ENCODE assay signal across 26 cellular contexts in genomic region chr2:129330504-129330903, GRCh38.
"Had no signal": no experiment of that assay in that cellular context is flagged by ENCODE, and none has a peak within 500 bp of the region (broad histone marks: within the 10 kb centered on the region; RNA-seq: fewer than 3 reads in every experiment).

No MANE protein-coding gene starts in this region.

- ATAC-seq: stimulated activated effector memory CD8-positive, alpha-beta T cell treated with anti-CD3 and anti-CD28 coated beads, Interleukin-12 subunit alpha, Interleukin-12 subunit beta, amount 100 ng/mL, for 72 hours; stimulated activated naive B cell treated with anti-CD40 and anti-IgM and Interleukin-4, amounts not matched to agents 10 μg/mL and 1 μg/mL and 100 μg/mL, for 72 hours; stimulated activated naive CD8-positive, alpha-beta T cell treated with anti-CD3 and anti-CD28 coated beads, Interleukin-15, amount 100 ng/mL, for 72 hours; stimulated activated naive CD8-positive, alpha-beta T cell treated with anti-CD3 and anti-CD28 coated beads, Interleukin-15, Interleukin-2, amounts not matched to agents 100 U/mL and 50 U/mL, for 24 hours; upper lobe of right lung had no signal

- H3K27me3 Mint-ChIP-seq: stimulated activated naive CD8-positive, alpha-beta T cell treated with anti-CD3 and anti-CD28 coated beads, Interleukin-15, amount 100 ng/mL, for 72 hours; stimulated activated naive CD8-positive, alpha-beta T cell treated with anti-CD3 and anti-CD28 coated beads, Interleukin-15, Interleukin-2, amounts not matched to agents 100 ng/mL and 50 ng/mL, for 24 hours; type B pancreatic cell had no signal

- H3K4me3 ChIP-seq: stomach, suprapubic skin, testis, thoracic aorta, thyroid gland, tibial artery, tibial nerve, transverse colon, upper lobe of left lung, upper lobe of right lung, uterus, vagina had no signal

- DNase-seq: stimulated activated CD4-positive, alpha-beta T cell treated with anti-CD3 and anti-CD28 coated beads, Interleukin-2, amount 100 ng/mL, for 48 hours; stimulated activated CD4-positive, alpha-beta T cell treated with anti-CD3 and anti-CD28 coated beads, Interleukin-4, amount 100 ng/mL, for 1 hour; stimulated activated CD4-positive, alpha-beta T cell treated with anti-CD3 and anti-CD28 coated beads, Interleukin-4, amount 100 ng/mL, for 24 hours; stimulated activated CD4-positive, alpha-beta T cell treated with anti-CD3 and anti-CD28 coated beads, Interleukin-4, amount 100 ng/mL, for 4 hours; stimulated activated CD8-positive, alpha-beta memory T cell treated with anti-CD3 and anti-CD28 coated beads, Interleukin-4, amount 100 ng/mL, for 48 hours; stimulated activated naive B cell treated with anti-CD40 and anti-IgM and Interleukin-4, amounts not matched to agents 10 μg/mL and 1 μg/mL and 100 μg/mL, for 72 hours; stimulated activated naive CD4-positive, alpha-beta T cell; stimulated activated naive CD4-positive, alpha-beta T cell treated with Interleukin-2 at 50 U/mL for 16 hours; stimulated activated naive CD8-positive, alpha-beta T cell treated with anti-CD3 and anti-CD28 coated beads, Interleukin-15, amount 100 ng/mL, for 72 hours; stimulated activated naive CD8-positive, alpha-beta T cell treated with anti-CD3 and anti-CD28 coated beads, Interleukin-15, Interleukin-2, amounts not matched to agents 100 U/mL and 50 U/mL, for 24 hours; stomach; substantia nigra; testis; thyroid gland; tibial artery; transverse colon; upper lobe of left lung; upper lobe of right lung; uterus had no signal

- H3K4me1 Mint-ChIP-seq: stimulated activated effector memory CD8-positive, alpha-beta T cell treated with anti-CD3 and anti-CD28 coated beads, Interleukin-12 subunit alpha, Interleukin-12 subunit beta, amount 100 ng/mL, for 72 hours; stimulated activated naive B cell treated with anti-CD40 and anti-IgM and Interleukin-4, amounts not matched to agents 10 μg/mL and 1 μg/mL and 100 μg/mL, for 72 hours; stimulated activated naive CD8-positive, alpha-beta T cell treated with anti-CD3 and anti-CD28 coated beads, Interleukin-15, amount 100 ng/mL, for 72 hours had no signal

- H3K27ac Mint-ChIP-seq: stimulated activated effector memory CD8-positive, alpha-beta T cell treated with anti-CD3 and anti-CD28 coated beads, Interleukin-12 subunit alpha, Interleukin-12 subunit beta, amount 100 ng/mL, for 72 hours; stimulated activated naive B cell treated with anti-CD40 and anti-IgM and Interleukin-4, amounts not matched to agents 10 μg/mL and 1 μg/mL and 100 μg/mL, for 72 hours; stimulated activated naive CD8-positive, alpha-beta T cell treated with anti-CD3 and anti-CD28 coated beads, Interleukin-15, amount 100 ng/mL, for 72 hours; stimulated activated naive CD8-positive, alpha-beta T cell treated with anti-CD3 and anti-CD28 coated beads, Interleukin-15, Interleukin-2, amounts not matched to agents 100 ng/mL and 50 ng/mL, for 24 hours; type B pancreatic cell had no signal

- H3K36me3 Mint-ChIP-seq: stimulated activated effector memory CD8-positive, alpha-beta T cell treated with anti-CD3 and anti-CD28 coated beads, Interleukin-12 subunit alpha, Interleukin-12 subunit beta, amount 100 ng/mL, for 72 hours; stimulated activated naive B cell treated with anti-CD40 and anti-IgM and Interleukin-4, amounts not matched to agents 10 μg/mL and 1 μg/mL and 100 μg/mL, for 72 hours; type B pancreatic cell had no signal

- H3K36me3 ChIP-seq: stomach, suprapubic skin, thoracic aorta, thyroid gland, tibial artery, tibial nerve, transverse colon, upper lobe of left lung, upper lobe of right lung, uterus, vagina had no signal

- H3K9me3 ChIP-seq: stomach, suprapubic skin, testis, thoracic aorta, thyroid gland, tibial artery, transverse colon, upper lobe of left lung, upper lobe of right lung, uterus, vagina had no signal

- H3K4me3 Mint-ChIP-seq: stimulated activated effector memory CD8-positive, alpha-beta T cell treated with anti-CD3 and anti-CD28 coated beads, Interleukin-12 subunit alpha, Interleukin-12 subunit beta, amount 100 ng/mL, for 72 hours; stimulated activated naive B cell treated with anti-CD40 and anti-IgM and Interleukin-4, amounts not matched to agents 10 μg/mL and 1 μg/mL and 100 μg/mL, for 72 hours; stimulated activated naive CD8-positive, alpha-beta T cell treated with anti-CD3 and anti-CD28 coated beads, Interleukin-15, amount 100 ng/mL, for 72 hours; stimulated activated naive CD8-positive, alpha-beta T cell treated with anti-CD3 and anti-CD28 coated beads, Interleukin-15, Interleukin-2, amounts not matched to agents 100 ng/mL and 50 ng/mL, for 24 hours; type B pancreatic cell had no signal

- H3K27me3 ChIP-seq: stomach, suprapubic skin, testis, thyroid gland, tibial artery, tibial nerve, transverse colon, upper lobe of left lung, upper lobe of right lung, uterus, vagina had no signal

- H3K4me1 ChIP-seq: stomach, suprapubic skin, testis, thyroid gland, tibial nerve, transverse colon, upper lobe of left lung, upper lobe of right lung, uterus, vagina had no signal
